In genomic region chr1:6108937-6109636, GRCh38 we compare ENCODE assay signal across 1 cellular context.
TF ChIP-seq lines count a peak whose summit lies in the region.

No MANE protein-coding gene starts in this region.

TF ChIP-seq in HepG2, 621 proteins besides CTCF, POLR2A, EP300 and RAD21 (continued from another document):
- no peak for TF ChIP-seq HOMEZ (CRISPR knock-in tag; IDR thresholded peaks at IDR 0.05; ENCODE audit: low read depth)
TF ChIP-seq in HepG2: peak in this region for 3.
